In genomic region chr9:37119907-37120839, GRCh38 we compare ENCODE assay signal across 1 cellular context.
TF ChIP-seq lines count a peak whose summit lies in the region.

ZCCHC7 (plus strand) TSS chr9:37120574.

TF ChIP-seq in WTC11, 78 proteins besides CTCF, POLR2A, EP300 and RAD21 (continued from another document and continues in another):
- TF ChIP-seq SOX15 (CRISPR knock-in tag; IDR thresholded peaks at IDR 0.05) (no peak), TP53 (CRISPR knock-in tag; IDR thresholded peaks at IDR 0.05) (peak; percentile 98), GRHL2 (CRISPR knock-in tag; IDR thresholded peaks at IDR 0.05; ENCODE audit: insufficient replicate concordance, severe bottlenecking) (no peak), NFE2L1 (CRISPR knock-in tag; IDR thresholded peaks at IDR 0.05) (peak; percentile 100), JAZF1 (CRISPR knock-in tag; IDR thresholded peaks at IDR 0.05) (no peak), ELF4 (CRISPR knock-in tag; IDR thresholded peaks at IDR 0.05; ENCODE audit: low read depth) (peak; percentile 98), ATF1 (CRISPR knock-in tag; IDR thresholded peaks at IDR 0.05) (peak; percentile 99), ZNF138 (CRISPR knock-in tag; conservative IDR thresholded peaks at IDR 0.05) (no peak; the same call in 1 of the 2 replicates), ATF6 (CRISPR knock-in tag; IDR thresholded peaks at IDR 0.05) (peak; percentile 90), ZNF281 (CRISPR knock-in tag; IDR thresholded peaks at IDR 0.05) (peak; percentile 99), GABPB1 (CRISPR knock-in tag; IDR thresholded peaks at IDR 0.05) (peak; percentile 66), ATF3 (CRISPR knock-in tag; conservative IDR thresholded peaks at IDR 0.05) (peak; percentile 89), SP1 (CRISPR knock-in tag; conservative IDR thresholded peaks at IDR 0.05) (peak; percentile 95), ZMAT4 (CRISPR knock-in tag; IDR thresholded peaks at IDR 0.05) (no peak), ZNF219 (CRISPR knock-in tag; IDR thresholded peaks at IDR 0.05; ENCODE audit: borderline replicate concordance) (peak; percentile 95), MXD4 (CRISPR knock-in tag; IDR thresholded peaks at IDR 0.05; ENCODE audit: borderline replicate concordance) (no peak), ZNF317 (CRISPR knock-in tag; IDR thresholded peaks at IDR 0.05; ENCODE audit: borderline replicate concordance, low read depth) (peak; percentile 87), NR1H2 (CRISPR knock-in tag; IDR thresholded peaks at IDR 0.05) (peak; percentile 91), ESRRA (CRISPR knock-in tag; IDR thresholded peaks at IDR 0.05; ENCODE audit: borderline replicate concordance) (peak; percentile 98), ARID4B (CRISPR knock-in tag; IDR thresholded peaks at IDR 0.05; ENCODE audit: borderline replicate concordance) (peak; percentile 100), ZBTB21 (CRISPR knock-in tag; IDR thresholded peaks at IDR 0.05; ENCODE audit: borderline replicate concordance) (peak; percentile 97), CBFB (CRISPR knock-in tag; IDR thresholded peaks at IDR 0.05; ENCODE audit: low read depth) (no peak), SMAD4 (CRISPR knock-in tag; IDR thresholded peaks at IDR 0.05) (peak; percentile 97), ZNF263 (CRISPR knock-in tag; IDR thresholded peaks at IDR 0.05; ENCODE audit: low read depth) (peak; percentile 81), ZNF512 (CRISPR knock-in tag; IDR thresholded peaks at IDR 0.05; ENCODE audit: borderline replicate concordance) (peak; percentile 86), ERG (CRISPR knock-in tag; IDR thresholded peaks at IDR 0.05) (no peak), ATF2 (CRISPR knock-in tag; IDR thresholded peaks at IDR 0.05; ENCODE audit: borderline replicate concordance, low read depth) (peak; percentile 98), PREB (CRISPR knock-in tag; IDR thresholded peaks at IDR 0.05; ENCODE audit: borderline replicate concordance) (peak; percentile 95; the same call in 1 of the 2 replicates), SMAD3 (CRISPR knock-in tag; IDR thresholded peaks at IDR 0.05; ENCODE audit: borderline replicate concordance) (peak; percentile 99), CREM (CRISPR knock-in tag; IDR thresholded peaks at IDR 0.05) (peak; percentile 91), RORB (CRISPR knock-in tag; IDR thresholded peaks at IDR 0.05) (no peak), JUN (CRISPR knock-in tag; IDR thresholded peaks at IDR 0.05) (peak; percentile 98), ETV6 (CRISPR knock-in tag; IDR thresholded peaks at IDR 0.05) (peak; percentile 99), E2F1 (CRISPR knock-in tag; IDR thresholded peaks at IDR 0.05) (peak; percentile 99), ZBTB43 (CRISPR knock-in tag; IDR thresholded peaks at IDR 0.05) (peak; percentile 99)
